23 cellular contexts compared by ENCODE assay signal in genomic region chr16:75206749-75207451, GRCh38. TPM values are rescaled to one million over a fixed set of nuclear protein-coding genes. Genes with fewer than 3 reads are reported as not detected.
DNase-seq lines count a peak whose midpoint lies in the region; ATAC-seq and TF ChIP-seq lines count a peak whose summit lies in the region.
"Had no signal": no experiment of that assay in that cellular context is flagged by ENCODE, and none has a peak within 500 bp of the region (broad histone marks: within the 10 kb centered on the region; RNA-seq: fewer than 3 reads in every experiment).

Gene CTRB2, minus strand, starts transcription at chr16:75207161. Its CDS starts 20 bp downstream, at chr16:75207141.

- H3K4me1 Mint-ChIP-seq in T-cell (peaks cover 2 to 4% (median 2%) of the 10 kb centered on the region in 3 donors), type B pancreatic cell (ENCODE audit: unreplicated experiment) (peaks cover 4% of the 10 kb centered on the region)

- H3K9me2 ChIP-seq in GM23248 (ENCODE audit: insufficient read depth), result no peaks in the 10 kb centered on the region

- no peaks in the 10 kb centered on the region for H3K36me3 Mint-ChIP-seq in T-cell
- no peaks in the 10 kb centered on the region for H3K36me3 Mint-ChIP-seq in type B pancreatic cell
- H3K36me3 Mint-ChIP-seq: activated naive CD4-positive, alpha-beta T cell treated with anti-CD3 and anti-CD28 coated beads, Interleukin-2, amount 50 U/mL, for 72 hours; IgD-negative memory B cell had no signal

- H3K4me1 ChIP-seq in lower lobe of right lung (no peaks in the 10 kb centered on the region), thoracic aorta (ENCODE audit: control insufficient read depth in 1 of 2, low read depth in 2 of 2) (no peaks in the 10 kb centered on the region), GM23248 (ENCODE audit: insufficient read depth) (no peaks in the 10 kb centered on the region)

- H3K27me3 Mint-ChIP-seq in T-cell (no peaks in the 10 kb centered on the region), type B pancreatic cell (no peaks in the 10 kb centered on the region)
- H3K27me3 Mint-ChIP-seq: T-helper 17 cell had no signal

- no peak within 1 kb of the TSS for H3K9ac ChIP-seq in GM23248

- H3K36me3 ChIP-seq in lower lobe of right lung, result no peaks in the 10 kb centered on the region
- H3K36me3 ChIP-seq in thoracic aorta, result no peaks in the 10 kb centered on the region
- no peaks in the 10 kb centered on the region for H3K36me3 ChIP-seq in GM23248 (ENCODE audit: low read depth)

- no peaks in the 10 kb centered on the region for H4K20me1 ChIP-seq in GM23248 (ENCODE audit: insufficient read depth)

- in situ Hi-C loops in GM23248 (cut with MboI), result loop anchor here (25.0 kb wide), 2 partner anchors 405 to 555 kb away; partner anchors contain the start of gene ADAT1

- ATAC-seq in GM21529 (IDR thresholded peaks at IDR 0.05; ENCODE audit: unreplicated experiment), result peak; percentile 48
- ATAC-seq in T-cell (replicated peaks in 1 of 4), result no peak
- no peak for ATAC-seq in lower lobe of right lung
- no peak for ATAC-seq in thoracic aorta (ENCODE audit: insufficient number of reproducible peaks, low FRiP score, low read depth)
- ATAC-seq: activated naive CD4-positive, alpha-beta T cell treated with anti-CD3 and anti-CD28 coated beads, Interleukin-2, amount 50 U/mL, for 72 hours; activated T-cell treated with anti-CD3 and anti-CD28 coated beads, Interleukin-2, amount 50 U/mL, for 72 hours; T-helper 17 cell had no signal

- H3K27ac Mint-ChIP-seq in T-cell (no peak within 1 kb of the TSS), type B pancreatic cell (no peak within 1 kb of the TSS)
- H3K27ac Mint-ChIP-seq: activated naive CD4-positive, alpha-beta T cell treated with anti-CD3 and anti-CD28 coated beads, Interleukin-2, amount 50 U/mL, for 72 hours; activated T-cell treated with anti-CD3 and anti-CD28 coated beads, Interleukin-2, amount 50 U/mL, for 72 hours; IgD-negative memory B cell; T-helper 17 cell had no signal

- no peaks in the 10 kb centered on the region for H3K79me2 ChIP-seq in GM23248 (ENCODE audit: insufficient read depth)

- H3K27me3 ChIP-seq in lower lobe of right lung (ENCODE audit: low read depth), result no peaks in the 10 kb centered on the region
- no peaks in the 10 kb centered on the region for H3K27me3 ChIP-seq in thoracic aorta (replicated peaks; ENCODE audit: insufficient read depth)
- H3K27me3 ChIP-seq in GM23248 (replicated peaks; ENCODE audit: insufficient read depth), result no peaks in the 10 kb centered on the region

- H3K9me3 ChIP-seq in lower lobe of right lung (no peaks in the 10 kb centered on the region), thoracic aorta (no peaks in the 10 kb centered on the region), GM23248 (ENCODE audit: low read depth) (no peaks in the 10 kb centered on the region)

- intact Hi-C loops in lower lobe of right lung (cut with DNase I), result no loop called here

- CTCF ChIA-PET in T-cell (lab: Charles Lee), result no interaction called here

- no peak within 1 kb of the TSS for H2AFZ ChIP-seq in GM23248

- no peak for DNase-seq in T-cell
- peak; percentile 42 for DNase-seq in lower lobe of right lung
- no peak for DNase-seq in thoracic aorta (ENCODE audit: low spot score)
- no peak for DNase-seq in GM23248
- DNase-seq in type B pancreatic cell (ENCODE audit: extremely low spot score, unreplicated experiment), result no peak
- DNase-seq in RPMI8226, result no peak
- DNase-seq: activated T-cell treated with anti-CD3 and anti-CD28 coated beads, Interleukin-2, amount 50 U/mL, for 72 hours; COR-L47; cortex of kidney; foreskin fibroblast; left colon; NCI-H187 treated with DMSO at 0.1 percent for 48 hours; NCI-H446; SHP77; stimulated activated CD4-positive, alpha-beta T cell treated with anti-CD3 and anti-CD28 coated beads, Interleukin-2, amount 100 ng/mL, for 48 hours; T-helper 17 cell had no signal

- H3K27ac ChIP-seq in lower lobe of right lung (no peak within 1 kb of the TSS), thoracic aorta (no peak within 1 kb of the TSS), GM23248 (no peak within 1 kb of the TSS)

- 88 to 90% methylated on average over 21 to 23 of the region's 24 CpGs for WGBS in GM23248 (ENCODE audit: low coverage in 1 of 2, low lambda C conversion rate in 2 of 2, missing lambda C conversion rate in 2 of 2), 2 experiments

- TF ChIP-seq CTCF in lower lobe of right lung (IDR thresholded peaks at IDR 0.05) (no peak), thoracic aorta (IDR thresholded peaks at IDR 0.05) (no peak), type B pancreatic cell (conservative IDR thresholded peaks at IDR 0.05) (no peak)

- H3K4me2 ChIP-seq in GM23248 (ENCODE audit: unreplicated experiment), result no peak within 1 kb of the TSS

- no peaks in the 10 kb centered on the region for H3F3A ChIP-seq in GM23248 (ENCODE audit: insufficient read depth)

- H3K4me3 ChIP-seq in lower lobe of right lung (no peak within 1 kb of the TSS), thoracic aorta (no peak within 1 kb of the TSS), GM23248 (no peak within 1 kb of the TSS)

- POLR2A ChIA-PET in T-cell (lab: Charles Lee), result no interaction called here

- H3K9me3 Mint-ChIP-seq in T-cell (no peaks in the 10 kb centered on the region), type B pancreatic cell (no peaks in the 10 kb centered on the region)
- H3K9me3 Mint-ChIP-seq: activated naive CD4-positive, alpha-beta T cell treated with anti-CD3 and anti-CD28 coated beads, Interleukin-2, amount 50 U/mL, for 72 hours; activated T-cell treated with anti-CD3 and anti-CD28 coated beads, Interleukin-2, amount 50 U/mL, for 72 hours; IgD-negative memory B cell had no signal

- H3K4me3 Mint-ChIP-seq in T-cell (no peak within 1 kb of the TSS), type B pancreatic cell (no peak within 1 kb of the TSS)
- H3K4me3 Mint-ChIP-seq: activated T-cell treated with anti-CD3 and anti-CD28 coated beads, Interleukin-2, amount 50 U/mL, for 72 hours; IgD-negative memory B cell; T-helper 17 cell had no signal

RNA-seq across cellular contexts. Expression of gene CTRB2, which starts in this region (rescaled TPM):
- total RNA-seq in T-cell, result 10 to 100 TPM in 3 of 5 donors, not detected in 2; 14.4 to 18.7 (median 15.1) TPM
- 0.44 TPM for total RNA-seq in lower lobe of right lung
- total RNA-seq in thoracic aorta, result 10 to 100 TPM; 12.5 TPM
- total RNA-seq in GM23248 (2014; rRNA removed; shearing (Covaris generic)), result not detected in 2 replicates
- not detected in 2 replicates for polyA plus RNA-seq in GM23248 (2016; fragmentation: Nextera tagmentation; extraction: Ambion mirVana)
- not detected in 2 replicates for total RNA-seq in type B pancreatic cell (ENCODE audit: low replicate concordance)
- total RNA-seq: activated naive CD4-positive, alpha-beta T cell treated with anti-CD3 and anti-CD28 coated beads, Interleukin-2, amount 50 U/mL, for 72 hours; activated T-cell treated with anti-CD3 and anti-CD28 coated beads, Interleukin-2, amount 50 U/mL, for 72 hours; endothelial cell of umbilical vein; osteocyte; skeletal muscle tissue; subcutaneous adipose tissue; T-helper 17 cell had no signal
- polyA plus RNA-seq: endothelial cell of umbilical vein, IgD-negative memory B cell had no signal

Comparison
In these comparisons a context has a peak if more than half of its experiments do, and no peak if none do; other contexts are left out.
1. Peak in DNase-seq in lower lobe of right lung; RNA of the gene not detected or under 1 TPM.